Comparison of ENCODE assay signal across 2 cellular contexts in genomic region chr21:46326110-46326703, GRCh38.
TF ChIP-seq lines count a peak whose summit lies in the region.

No MANE protein-coding gene starts in this region.

TF ChIP-seq in SK-N-SH, 30 proteins besides CTCF, POLR2A, EP300 and RAD21 (continued from another document):
- TF ChIP-seq USF1 (IDR thresholded peaks at IDR 0.05; ENCODE audit: borderline replicate concordance, low read depth): no peak
- TF ChIP-seq TEAD4 (IDR thresholded peaks at IDR 0.05; ENCODE audit: borderline replicate concordance, insufficient read depth): no peak
- TF ChIP-seq TCF12 (IDR thresholded peaks at IDR 0.05): no peak
- no peak for TF ChIP-seq NRF1 (IDR thresholded peaks at IDR 0.05; ENCODE audit: low read depth, low read length)
- TF ChIP-seq REST (IDR thresholded peaks at IDR 0.05; ENCODE audit: low read depth, low read length): no peak
- no peak for TF ChIP-seq NFIC (IDR thresholded peaks at IDR 0.05; ENCODE audit: borderline replicate concordance)
- no peak for TF ChIP-seq USF2 (IDR thresholded peaks at IDR 0.05; ENCODE audit: borderline replicate concordance, low read depth, low read length)
- TF ChIP-seq MXI1 (IDR thresholded peaks at IDR 0.05; ENCODE audit: low read depth, low read length): no peak
- TF ChIP-seq MEF2A (IDR thresholded peaks at IDR 0.05; ENCODE audit: borderline replicate concordance, low read depth): no peak

TF ChIP-seq in SK-N-SH treated with all-trans-retinoic acid at 6 μM for 48 hours, 23 proteins besides CTCF, POLR2A, EP300 and RAD21 (continued from another document):
- TF ChIP-seq PATZ1 (CRISPR knock-in tag; IDR thresholded peaks at IDR 0.05; ENCODE audit: borderline replicate concordance) (no peak), POU6F1 (CRISPR knock-in tag; IDR thresholded peaks at IDR 0.05; ENCODE audit: borderline replicate concordance, low read depth) (no peak), ZNF565 (CRISPR knock-in tag; conservative IDR thresholded peaks at IDR 0.05; ENCODE audit: low read depth) (no peak), ZNF70 (CRISPR knock-in tag; IDR thresholded peaks at IDR 0.05) (no peak), GLIS3 (CRISPR knock-in tag; IDR thresholded peaks at IDR 0.05) (no peak), TSHZ2 (CRISPR knock-in tag; IDR thresholded peaks at IDR 0.05) (no peak)
